Comparison of ENCODE assay signal across 8 cellular contexts in the genomic region with DNA sequence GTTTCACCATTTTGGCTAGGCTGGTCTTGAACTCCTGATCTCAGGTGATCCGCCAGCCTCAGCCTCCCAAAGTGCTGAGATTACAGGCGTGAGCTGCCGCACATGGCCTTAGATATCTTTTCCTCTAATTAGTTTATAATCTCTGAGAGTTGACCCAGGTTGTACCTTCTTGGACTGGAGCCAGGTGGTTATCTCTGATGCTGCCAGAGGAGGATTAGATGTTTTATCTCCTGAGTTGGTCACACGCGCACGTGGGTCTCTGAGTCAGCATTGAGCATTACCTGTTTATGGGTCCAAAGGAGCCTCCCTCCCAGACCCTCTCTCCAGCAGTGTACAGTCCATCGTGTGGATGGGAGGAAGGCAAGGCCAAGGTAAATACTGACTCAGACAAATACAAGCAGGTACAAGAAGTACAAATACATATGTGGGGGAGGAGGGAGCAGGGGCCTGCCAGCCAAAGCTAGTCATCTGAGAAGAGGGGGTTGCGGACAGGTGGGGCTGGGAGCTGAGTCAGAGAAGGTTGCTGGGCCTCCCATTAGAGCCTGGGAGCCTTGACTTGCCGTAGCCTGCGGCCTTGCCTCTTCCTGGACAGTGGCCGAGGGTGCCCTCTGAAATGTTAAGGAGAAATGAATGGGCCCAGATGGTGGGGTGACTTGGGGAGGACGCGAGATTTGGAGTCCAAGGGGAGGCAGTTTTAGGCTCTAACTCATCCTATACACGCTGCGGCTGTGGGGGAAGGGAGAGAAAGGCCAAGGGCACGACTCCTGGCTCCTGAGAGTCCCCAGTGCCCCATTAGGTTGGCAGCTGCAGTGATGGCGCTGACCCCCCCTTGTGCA. TPM values are rescaled to one million over a fixed set of nuclear protein-coding genes. Genes with fewer than 3 reads are reported as not detected.
DNase-seq lines count a peak whose midpoint lies in the region; ATAC-seq and TF ChIP-seq lines count a peak whose summit lies in the region.

No MANE protein-coding gene starts in this region.

- peaks cover 48% of the 10 kb centered on the region for H3K4me1 ChIP-seq in PC-3 (ENCODE audit: insufficient read depth, low read length)
- H3K4me1 ChIP-seq in trophoblast cell (ENCODE audit: control insufficient read depth in 1 of 2, insufficient read depth in 2 of 2, low read length in 2 of 2) = no peaks in the 10 kb centered on the region

- WGBS in trophoblast cell (ENCODE audit: extremely low coverage, insufficient coverage, insufficient read length) = no CpG with 5 or more reads among the region's 17 CpGs

- intact Hi-C loops in PC-3 (cut with micrococcal nuclease) (loop anchor here (1.0 kb wide), 1 partner anchor 12 kb away; no protein-coding TSS in a partner anchor), dorsolateral prefrontal cortex (cut with DNase I) (no loop called here)

- H3K4me3 ChIP-seq in PC-3 (ENCODE audit: low read length) (peak overlapping the region; percentile 26; the same call in 1 of the 2 replicates), dorsolateral prefrontal cortex (no peak overlapping the region), trophoblast cell (ENCODE audit: low read depth, low read length) (no peak overlapping the region)

- no peak overlapping the region for H4K8ac ChIP-seq in trophoblast cell (ENCODE audit: low read depth, low read length)

- H3K27ac ChIP-seq in PC-3 (ENCODE audit: low read length) = peak overlapping the region; percentile 90
- peak overlapping the region in 56 of 59 donors; percentile 15 to 96 (median 87) for H3K27ac ChIP-seq in dorsolateral prefrontal cortex
- no peak overlapping the region for H3K27ac ChIP-seq in trophoblast cell (ENCODE audit: low read depth, low read length)

- H3K36me3 ChIP-seq in PC-3 (ENCODE audit: low read depth, low read length) (no peaks in the 10 kb centered on the region), trophoblast cell (ENCODE audit: control insufficient read depth in 1 of 2, insufficient read depth in 2 of 2, low read length in 2 of 2) (no peaks in the 10 kb centered on the region)

- H3K27me3 ChIP-seq in PC-3 (ENCODE audit: low read length) (no peaks in the 10 kb centered on the region), dorsolateral prefrontal cortex (no peaks in the 10 kb centered on the region), trophoblast cell (ENCODE audit: insufficient read depth, low read length) (no peaks in the 10 kb centered on the region)

- TF ChIP-seq CTCF in PC-3 (conservative IDR thresholded peaks at IDR 0.05; ENCODE audit: low read depth, low read length) = no peak
- no peak for TF ChIP-seq CTCF in dorsolateral prefrontal cortex (IDR thresholded peaks at IDR 0.05 in 54 of 56, conservative IDR thresholded peaks at IDR 0.05 in 2 of 56; ENCODE audit: low read depth in 1 of 56, partially characterized antibody in 56 of 56)

- no peak overlapping the region for H2BK120ac ChIP-seq in trophoblast cell (ENCODE audit: insufficient read depth, low read length, poor library complexity)

- H2BK12ac ChIP-seq in trophoblast cell (ENCODE audit: low read length) = no peak overlapping the region

- H3K9me2 ChIP-seq in PC-3 (replicated peaks; ENCODE audit: low read length) = no peaks in the 10 kb centered on the region

- H2AK5ac ChIP-seq in trophoblast cell (ENCODE audit: low read length) = no peak overlapping the region

- H2AFZ ChIP-seq in PC-3 (ENCODE audit: low read length) = no peak overlapping the region
- H2AFZ ChIP-seq in trophoblast cell (ENCODE audit: insufficient read depth, low read length, poor library complexity) = peak overlapping the region; percentile 39

- DNase-seq in Daoy (ENCODE audit: low read depth) = peak; percentile 84
- peak; percentile 99 for DNase-seq in PC-3
- DNase-seq in dorsolateral prefrontal cortex = no peak
- DNase-seq in trophoblast cell = no peak
- DNase-seq in NCI-H2107 treated with DMSO at 0.1 percent for 48 hours (lab: John Stamatoyannopoulos, UW; ENCODE audit: unreplicated experiment) = no peak

- H3K4me2 ChIP-seq in PC-3 (ENCODE audit: low read length) (peak overlapping the region; percentile 80), trophoblast cell (ENCODE audit: low read length) (no peak overlapping the region)

- H4K12ac ChIP-seq in trophoblast cell (ENCODE audit: low read depth, low read length) = no peak overlapping the region

- H4K91ac ChIP-seq in trophoblast cell (ENCODE audit: low read depth, low read length) = no peak overlapping the region

- no peaks in the 10 kb centered on the region for H3K9me3 ChIP-seq in PC-3 (ENCODE audit: low read length)
- H3K9me3 ChIP-seq in trophoblast cell (ENCODE audit: insufficient read depth, low read depth, low read length) = no peaks in the 10 kb centered on the region

- peaks cover under 1% of the 10 kb centered on the region for H3F3A ChIP-seq in PC-3 (ENCODE audit: low read length, unreplicated experiment)

- peak overlapping the region; percentile 66 for H3K9ac ChIP-seq in PC-3 (ENCODE audit: low read length)
- no peak overlapping the region for H3K9ac ChIP-seq in trophoblast cell (ENCODE audit: low read length)

- H3K14ac ChIP-seq in trophoblast cell (ENCODE audit: low read length) = no peak overlapping the region

- no peak overlapping the region for H2BK5ac ChIP-seq in trophoblast cell (ENCODE audit: low read depth, low read length, poor library complexity)

- H3K79me2 ChIP-seq in PC-3 (ENCODE audit: low read length) (peaks cover 32% of the 10 kb centered on the region), trophoblast cell (ENCODE audit: control insufficient read depth, insufficient read depth, low read length, poor library complexity) (no peaks in the 10 kb centered on the region)

- ATAC-seq in PC-3 (peak; percentile 91), HG03196 (IDR thresholded peaks at IDR 0.05; ENCODE audit: unreplicated experiment) (no peak), HG03378 (IDR thresholded peaks at IDR 0.05; ENCODE audit: unreplicated experiment) (no peak), GM18873 (IDR thresholded peaks at IDR 0.05; ENCODE audit: low FRiP score, unreplicated experiment) (no peak)

- POLR2A ChIA-PET in PC-3 (lab: Charles Lee; ENCODE audit: unreplicated experiment) = interaction anchor here (0.5 kb wide), 1 partner anchor 50 kb away, joined by 4 read pairs; no protein-coding TSS in a partner anchor

- no peak overlapping the region for H3K18ac ChIP-seq in trophoblast cell (ENCODE audit: low read length)

- no peaks in the 10 kb centered on the region for H4K20me1 ChIP-seq in PC-3 (ENCODE audit: low read length)

- H3K79me1 ChIP-seq in trophoblast cell (ENCODE audit: low read length) = no peaks in the 10 kb centered on the region

- BruUV-seq in PC-3 (replicated peaks; lab: Mats Ljungman, UMichigan) = no TSS peak

- no peak overlapping the region for H3K23ac ChIP-seq in trophoblast cell (ENCODE audit: low read length)

- CTCF ChIA-PET in PC-3 (lab: Charles Lee) = interaction anchor here (2.2 kb wide), 1 partner anchor 12 kb away, joined by 7 read pairs; no protein-coding TSS in a partner anchor

- no peak overlapping the region for H3K4ac ChIP-seq in trophoblast cell (ENCODE audit: low read depth, low read length)

RNA-seq across cellular contexts. Expression of a gene that starts 13.1 kb away (rescaled TPM):
- total RNA-seq in Daoy (2014; rRNA removed; shearing (Covaris generic)) = 0.80 and 6.4 TPM in 2 replicates
- total RNA-seq in PC-3 (2014; rRNA removed) (16.1 and 43.3 TPM in 2 replicates), dorsolateral prefrontal cortex (10 to 100 TPM in 86 of 120 experiments, 1 to 10 TPM in 34; 5.2 to 32.5 (median 12.2) TPM)
- 0.29 and 0.42 TPM in 2 replicates for polyA plus RNA-seq in trophoblast cell (2013)

Comparison
In these comparisons a context has a peak if more than half of its experiments do, and no peak if none do; other contexts are left out.
1. DNase-seq: peak in Daoy (single experiment) and PC-3 (single experiment); none in dorsolateral prefrontal cortex (0 of 10), trophoblast cell (0 of 2) and NCI-H2107 treated with DMSO at 0.1 percent for 48 hours (single experiment).